In genomic region chr12:80000831-80001230, GRCh38 we compare ENCODE assay signal across 31 cellular contexts.
"Had no signal": no experiment of that assay in that cellular context is flagged by ENCODE, and none has a peak within 500 bp of the region (broad histone marks: within the 10 kb centered on the region; RNA-seq: fewer than 3 reads in every experiment).

No MANE protein-coding gene starts in this region.

- H3K36me3 ChIP-seq: brain microvascular endothelial cell, esophagus squamous epithelium, gastroesophageal sphincter, heart right ventricle, WERI-Rb-1 had no signal

- H3K4me3 ChIP-seq: esophagus squamous epithelium, gastroesophageal sphincter, heart right ventricle had no signal

- H3K27me3 ChIP-seq: brain microvascular endothelial cell, esophagus squamous epithelium, gastroesophageal sphincter, heart right ventricle had no signal

- H3K27ac ChIP-seq: brain microvascular endothelial cell, epithelial cell of prostate, esophagus squamous epithelium, heart right ventricle, WERI-Rb-1 had no signal

- ATAC-seq: activated CD4-positive, CD25-positive, alpha-beta regulatory T cell treated with anti-CD3 and anti-CD28 coated beads, Interleukin-2, amount 50 U/mL, for 24 hours; activated CD8-positive, alpha-beta T cell treated with anti-CD3 and anti-CD28 coated beads for 36 hours; activated T-cell treated with anti-CD3 and anti-CD28 coated beads, Interleukin-2, amount 50 U/mL, for 4 hours; activated T-helper 17 cell treated with anti-CD3 and anti-CD28 coated beads, Interleukin-2, amount 50 U/mL, for 72 hours; effector memory CD8-positive, alpha-beta T cell; gastroesophageal sphincter; heart right ventricle; T-helper 17 cell had no signal

- FAIRE-seq: astrocyte, colon had no signal

- H3K9me3 ChIP-seq: esophagus squamous epithelium, gastroesophageal sphincter, heart right ventricle had no signal

- DNase-seq: activated B cell treated with CpG ODN at 0.5 μM for 24 hours; activated CD4-positive, alpha-beta T cell treated with anti-CD3 and anti-CD28 coated beads for 48 hours; activated CD4-positive, alpha-beta T cell treated with anti-CD3 and anti-CD28 coated beads, Interleukin-2, amount 50 U/mL, for 1 hour; activated CD4-positive, alpha-beta T cell treated with anti-CD3 and anti-CD28 coated beads, Interleukin-2, amount 50 U/mL, for 48 hours; activated CD8-positive, alpha-beta memory T cell treated with anti-CD3 and anti-CD28 coated beads for 24 hours; activated CD8-positive, alpha-beta T cell treated with anti-CD3 and anti-CD28 coated beads for 36 hours; activated effector memory CD4-positive, alpha-beta T cell treated with Interleukin-2 at 50 U/mL for 16 hours; activated gamma-delta T cell treated with Interleukin-2 at 50 U/mL for 16 hours; activated naive CD4-positive, alpha-beta T cell treated with anti-CD3 and anti-CD28 coated beads, Interleukin-2, amount 50 U/mL, for 16 hours; activated naive CD4-positive, alpha-beta T cell treated with Interleukin-2 at 50 U/mL for 16 hours; activated T-cell treated with anti-CD3 and anti-CD28 coated beads, Interleukin-2, amount 50 U/mL, for 4 hours; amniotic stem cell; anterior cingulate cortex; brain microvascular endothelial cell; caudate nucleus; cortex of kidney; dermis blood vessel endothelial cell; effector CD4-positive, alpha-beta T cell; effector memory CD8-positive, alpha-beta T cell; esophagus squamous epithelium; foreskin melanocyte; heart right ventricle; T-helper 17 cell; T1000; WERI-Rb-1 had no signal
